13 cellular contexts compared by ENCODE assay signal in the genomic region with DNA sequence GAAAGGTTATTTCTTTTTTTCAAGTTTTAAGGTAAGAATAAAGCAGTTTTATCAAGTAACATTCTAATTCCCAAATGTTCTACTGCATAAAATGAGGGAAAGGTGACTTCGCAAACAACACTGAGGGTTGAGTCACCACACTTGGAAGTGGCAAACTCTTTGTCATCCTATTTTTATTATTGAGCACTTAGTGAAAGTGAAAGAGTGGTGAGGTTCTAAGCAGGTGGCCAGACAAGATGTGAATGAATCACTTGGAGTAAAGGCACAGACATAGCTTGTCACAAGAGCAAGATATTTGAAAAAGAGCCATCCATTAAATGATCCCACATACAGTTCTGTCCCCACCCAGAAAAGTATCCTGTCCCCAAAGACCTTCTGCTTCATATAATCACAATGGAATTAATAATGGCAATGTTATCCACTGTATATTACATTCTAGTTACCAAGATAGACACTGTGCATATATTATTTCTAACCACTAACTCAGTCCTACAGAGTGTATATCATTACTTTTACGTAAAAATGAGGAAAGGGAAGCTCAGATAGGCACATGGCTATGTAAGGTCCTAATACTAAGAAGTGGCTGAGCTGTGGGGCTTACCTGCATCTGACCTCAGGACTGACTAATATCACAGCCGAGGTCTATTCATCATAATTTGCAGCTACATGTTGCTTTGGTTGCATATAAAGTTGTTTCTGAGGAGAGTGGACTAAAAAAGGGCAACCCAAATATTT.
DNase-seq lines count a peak whose midpoint lies in the region; ATAC-seq and TF ChIP-seq lines count a peak whose summit lies in the region.
"Had no signal": no experiment of that assay in that cellular context is flagged by ENCODE, and none has a peak within 500 bp of the region (broad histone marks: within the 10 kb centered on the region; RNA-seq: fewer than 3 reads in every experiment).

No MANE protein-coding gene starts in this region.

- H3K4me3 ChIP-seq in epithelial cell of esophagus (ENCODE audit: low read length), result no peak overlapping the region

- TF ChIP-seq CTCF in epithelial cell of esophagus (IDR thresholded peaks at IDR 0.05; ENCODE audit: insufficient read depth, low read depth, low read length, missing control alignments), result no peak
- TF ChIP-seq CTCF in natural killer cell (IDR thresholded peaks at IDR 0.05), result no peak

- no peak overlapping the region for H3K27ac Mint-ChIP-seq in activated CD8-positive, alpha-beta T cell treated with anti-CD3 and anti-CD28 coated beads, Interleukin-2, amount 10 ng/mL, durations not matched to agents 7 days and 5 days
- no peak overlapping the region for H3K27ac Mint-ChIP-seq in natural killer cell
- H3K27ac Mint-ChIP-seq: activated T-cell treated with anti-CD3 and anti-CD28 coated beads, Interleukin-2, amount 50 U/mL, for 24 hours; CD4-positive, alpha-beta memory T cell; dendritic cell treated with granulocyte-macrophage colony-stimulating factor and Interleukin-4, amounts not matched to agents 40 ng/mL and 50 ng/mL, for 4 days had no signal

- DNase-seq in epithelial cell of esophagus (ENCODE audit: low read depth) (peak; percentile 45), NCI-H187 treated with DMSO at 0.1 percent for 48 hours (lab: John Stamatoyannopoulos, UW) (no peak), natural killer cell (no peak)
- no peak for DNase-seq in activated CD8-positive, alpha-beta memory T cell treated with anti-CD3 and anti-CD28 coated beads for 24 hours
- no peak for DNase-seq in activated CD8-positive, alpha-beta T cell treated with anti-CD3 and anti-CD28 coated beads, Interleukin-2, amount 10 ng/mL, durations not matched to agents 7 days and 5 days
- DNase-seq: activated T-cell treated with anti-CD3 and anti-CD28 coated beads, Interleukin-2, amount 50 U/mL, for 24 hours; CD4-positive, alpha-beta memory T cell; NCI-H2107; nucleus accumbens had no signal

- no peaks in the 10 kb centered on the region for H3K9me3 Mint-ChIP-seq in activated CD8-positive, alpha-beta T cell treated with anti-CD3 and anti-CD28 coated beads, Interleukin-2, amount 10 ng/mL, durations not matched to agents 7 days and 5 days (ENCODE audit: insufficient read depth)
- no peaks in the 10 kb centered on the region for H3K9me3 Mint-ChIP-seq in natural killer cell
- H3K9me3 Mint-ChIP-seq: activated T-cell treated with anti-CD3 and anti-CD28 coated beads, Interleukin-2, amount 50 U/mL, for 24 hours; dendritic cell treated with granulocyte-macrophage colony-stimulating factor and Interleukin-4, amounts not matched to agents 40 ng/mL and 50 ng/mL, for 4 days had no signal

- CTCF ChIA-PET in activated CD8-positive, alpha-beta T cell treated with anti-CD3 and anti-CD28 coated beads, Interleukin-2, amount 10 ng/mL, durations not matched to agents 7 days and 5 days (lab: Charles Lee), result no interaction called here

- POLR2A ChIA-PET in activated CD8-positive, alpha-beta T cell treated with anti-CD3 and anti-CD28 coated beads, Interleukin-2, amount 10 ng/mL, durations not matched to agents 7 days and 5 days (lab: Charles Lee), result no interaction called here

- H3K4me1 Mint-ChIP-seq in activated CD8-positive, alpha-beta T cell treated with anti-CD3 and anti-CD28 coated beads, Interleukin-2, amount 10 ng/mL, durations not matched to agents 7 days and 5 days (ENCODE audit: low read depth), result no peaks in the 10 kb centered on the region
- no peaks in the 10 kb centered on the region for H3K4me1 Mint-ChIP-seq in natural killer cell
- H3K4me1 Mint-ChIP-seq: CD4-positive, alpha-beta memory T cell had no signal

- no peaks in the 10 kb centered on the region for H3K36me3 Mint-ChIP-seq in activated CD8-positive, alpha-beta T cell treated with anti-CD3 and anti-CD28 coated beads, Interleukin-2, amount 10 ng/mL, durations not matched to agents 7 days and 5 days (ENCODE audit: low read depth)
- H3K36me3 Mint-ChIP-seq in natural killer cell, result no peaks in the 10 kb centered on the region
- H3K36me3 Mint-ChIP-seq: CD4-positive, alpha-beta memory T cell had no signal

- no peak overlapping the region for H3K4me3 Mint-ChIP-seq in activated CD8-positive, alpha-beta T cell treated with anti-CD3 and anti-CD28 coated beads, Interleukin-2, amount 10 ng/mL, durations not matched to agents 7 days and 5 days
- H3K4me3 Mint-ChIP-seq in natural killer cell, result no peak overlapping the region
- H3K4me3 Mint-ChIP-seq: activated T-cell treated with anti-CD3 and anti-CD28 coated beads, Interleukin-2, amount 50 U/mL, for 24 hours; CD4-positive, alpha-beta memory T cell; dendritic cell treated with granulocyte-macrophage colony-stimulating factor and Interleukin-4, amounts not matched to agents 40 ng/mL and 50 ng/mL, for 4 days had no signal

- ATAC-seq in GM18508 (IDR thresholded peaks at IDR 0.05; ENCODE audit: insufficient read depth, unreplicated experiment) (peak; percentile 99), GM21526 (IDR thresholded peaks at IDR 0.05; ENCODE audit: low FRiP score, unreplicated experiment) (peak; percentile 75), HG03139 (IDR thresholded peaks at IDR 0.05; ENCODE audit: unreplicated experiment) (peak; percentile 99), natural killer cell (no peak)
- no peak for ATAC-seq in activated CD8-positive, alpha-beta T cell treated with anti-CD3 and anti-CD28 coated beads, Interleukin-2, amount 10 ng/mL, durations not matched to agents 7 days and 5 days

- intact Hi-C loops in natural killer cell (cut with micrococcal nuclease), result no loop called here

- H3K27me3 Mint-ChIP-seq in activated CD8-positive, alpha-beta T cell treated with anti-CD3 and anti-CD28 coated beads, Interleukin-2, amount 10 ng/mL, durations not matched to agents 7 days and 5 days (ENCODE audit: low read depth), result no peaks in the 10 kb centered on the region
- H3K27me3 Mint-ChIP-seq in natural killer cell (ENCODE audit: low read depth in 2 of 2), result no peaks in the 10 kb centered on the region
- H3K27me3 Mint-ChIP-seq: activated T-cell treated with anti-CD3 and anti-CD28 coated beads, Interleukin-2, amount 50 U/mL, for 24 hours; CD4-positive, alpha-beta memory T cell; dendritic cell treated with granulocyte-macrophage colony-stimulating factor and Interleukin-4, amounts not matched to agents 40 ng/mL and 50 ng/mL, for 4 days had no signal

Comparison
In these comparisons a context has a peak if more than half of its experiments do, and no peak if none do; other contexts are left out.
1. ATAC-seq: peak in GM18508 (single experiment), GM21526 (single experiment) and HG03139 (single experiment); none in activated CD8-positive, alpha-beta T cell treated with anti-CD3 and anti-CD28 coated beads, Interleukin-2, amount 10 ng/mL, durations not matched to agents 7 days and 5 days (single experiment) and natural killer cell (0 of 3).